In genomic region chr9:34459356-34459755, GRCh38 we compare ENCODE assay signal across 14 cellular contexts. TPM values are rescaled to one million over a fixed set of nuclear protein-coding genes. Genes with fewer than 3 reads are reported as not detected.
DNase-seq lines count a peak whose midpoint lies in the region; ATAC-seq lines count a peak whose summit lies in the region.
"Had no signal": no experiment of that assay in that cellular context is flagged by ENCODE, and none has a peak within 500 bp of the region (broad histone marks: within the 10 kb centered on the region; RNA-seq: fewer than 3 reads in every experiment).

No MANE protein-coding gene starts in this region.

- peaks cover 44% of the 10 kb centered on the region for H3K4me1 Mint-ChIP-seq in stimulated activated naive CD8-positive, alpha-beta T cell treated with anti-CD3 and anti-CD28 coated beads, Interleukin-15, Interleukin-2, amounts not matched to agents 100 ng/mL and 50 ng/mL, for 24 hours (ENCODE audit: low read depth)
- H3K4me1 Mint-ChIP-seq in activated T-helper 2 cell treated with anti-CD3 and anti-CD28 coated beads, Interferon-gamma antibody, Interleukin-2, Interleukin-4, amounts not matched to agents 10 μg/mL and 5 μg/mL and 100 μg/mL, durations not matched to agents 14 hours and 24 hours and 36 hours (ENCODE audit: low read depth), result peaks cover 43% of the 10 kb centered on the region
- H3K4me1 Mint-ChIP-seq in naive B cell, result peaks cover 27 to 40% (median 35%) of the 10 kb centered on the region in 3 donors

- no peaks in the 10 kb centered on the region for H3K9me3 Mint-ChIP-seq in stimulated activated naive CD8-positive, alpha-beta T cell treated with anti-CD3 and anti-CD28 coated beads, Interleukin-15, Interleukin-2, amounts not matched to agents 100 ng/mL and 50 ng/mL, for 24 hours
- H3K9me3 Mint-ChIP-seq in activated T-helper 2 cell treated with anti-CD3 and anti-CD28 coated beads, Interferon-gamma antibody, Interleukin-2, Interleukin-4, amounts not matched to agents 10 μg/mL and 5 μg/mL and 100 μg/mL, durations not matched to agents 14 hours and 24 hours and 36 hours, result no peaks in the 10 kb centered on the region
- H3K9me3 Mint-ChIP-seq in naive B cell, result peaks cover 0 to 1% (median 0%) of the 10 kb centered on the region in 7 donors
- H3K9me3 Mint-ChIP-seq: dendritic cell treated with granulocyte-macrophage colony-stimulating factor and Interleukin-4, amounts not matched to agents 40 ng/mL and 50 ng/mL, for 4 days had no signal

- H3K36me3 Mint-ChIP-seq in stimulated activated naive CD8-positive, alpha-beta T cell treated with anti-CD3 and anti-CD28 coated beads, Interleukin-15, Interleukin-2, amounts not matched to agents 100 ng/mL and 50 ng/mL, for 24 hours (ENCODE audit: low read depth), result peaks cover 4% of the 10 kb centered on the region
- H3K36me3 Mint-ChIP-seq in activated T-helper 2 cell treated with anti-CD3 and anti-CD28 coated beads, Interferon-gamma antibody, Interleukin-2, Interleukin-4, amounts not matched to agents 10 μg/mL and 5 μg/mL and 100 μg/mL, durations not matched to agents 14 hours and 24 hours and 36 hours (ENCODE audit: low read depth), result no peaks in the 10 kb centered on the region
- H3K36me3 Mint-ChIP-seq in naive B cell, result no peaks in the 10 kb centered on the region

- peaks cover 12% of the 10 kb centered on the region for H3K27me3 Mint-ChIP-seq in stimulated activated naive CD8-positive, alpha-beta T cell treated with anti-CD3 and anti-CD28 coated beads, Interleukin-15, Interleukin-2, amounts not matched to agents 100 ng/mL and 50 ng/mL, for 24 hours
- H3K27me3 Mint-ChIP-seq in activated T-helper 2 cell treated with anti-CD3 and anti-CD28 coated beads, Interferon-gamma antibody, Interleukin-2, Interleukin-4, amounts not matched to agents 10 μg/mL and 5 μg/mL and 100 μg/mL, durations not matched to agents 14 hours and 24 hours and 36 hours (ENCODE audit: low read depth), result peaks cover 17% of the 10 kb centered on the region
- H3K27me3 Mint-ChIP-seq in naive B cell, result peaks cover 10 to 20% (median 19%) of the 10 kb centered on the region in 3 donors

- peak overlapping the region; percentile 87 for H3K4me3 Mint-ChIP-seq in stimulated activated naive CD8-positive, alpha-beta T cell treated with anti-CD3 and anti-CD28 coated beads, Interleukin-15, Interleukin-2, amounts not matched to agents 100 ng/mL and 50 ng/mL, for 24 hours
- H3K4me3 Mint-ChIP-seq in activated T-helper 2 cell treated with anti-CD3 and anti-CD28 coated beads, Interferon-gamma antibody, Interleukin-2, Interleukin-4, amounts not matched to agents 10 μg/mL and 5 μg/mL and 100 μg/mL, durations not matched to agents 14 hours and 24 hours and 36 hours (ENCODE audit: low read depth), result peak overlapping the region; percentile 77
- H3K4me3 Mint-ChIP-seq in naive B cell, result peak overlapping the region; percentile 17 to 94 (median 88)

- H3K27ac Mint-ChIP-seq in stimulated activated naive CD8-positive, alpha-beta T cell treated with anti-CD3 and anti-CD28 coated beads, Interleukin-15, Interleukin-2, amounts not matched to agents 100 ng/mL and 50 ng/mL, for 24 hours, result peak overlapping the region; percentile 12
- no peak overlapping the region for H3K27ac Mint-ChIP-seq in activated T-helper 2 cell treated with anti-CD3 and anti-CD28 coated beads, Interferon-gamma antibody, Interleukin-2, Interleukin-4, amounts not matched to agents 10 μg/mL and 5 μg/mL and 100 μg/mL, durations not matched to agents 14 hours and 24 hours and 36 hours
- H3K27ac Mint-ChIP-seq in naive B cell, result peak overlapping the region in 4 of 6 donors; percentile 28 to 97 (median 75)

- intact Hi-C loops in activated T-helper 2 cell treated with anti-CD3 and anti-CD28 coated beads, Interferon-gamma antibody, Interleukin-2, Interleukin-4, amounts not matched to agents 10 μg/mL and 5 μg/mL and 100 μg/mL, durations not matched to agents 14 hours and 24 hours and 36 hours (cut with micrococcal nuclease), result loop anchor here (2.0 to 10.0 kb wide), 5 partner anchors 153 to 1165 kb away; partner anchors contain the start of genes ATOSB, DNAJB5, NFX1 and RPP25L

- no peak for DNase-seq in stimulated activated naive CD8-positive, alpha-beta T cell treated with anti-CD3 and anti-CD28 coated beads, Interleukin-15, Interleukin-2, amounts not matched to agents 100 U/mL and 50 U/mL, for 24 hours
- DNase-seq in activated T-helper 2 cell treated with anti-CD3 and anti-CD28 coated beads, Interferon-gamma antibody, Interleukin-2, Interleukin-4, amounts not matched to agents 10 μg/mL and 5 μg/mL and 100 μg/mL, durations not matched to agents 14 hours and 24 hours and 36 hours (ENCODE audit: low spot score), result no peak
- DNase-seq in naive B cell (no peak), D341Med (ENCODE audit: low spot score) (no peak)
- DNase-seq: KG1, midbrain, NCI-H2081, NCI-H748 treated with DMSO at 0.1 percent for 48 hours, upper lobe of left lung had no signal

- no peak for ATAC-seq in stimulated activated naive CD8-positive, alpha-beta T cell treated with anti-CD3 and anti-CD28 coated beads, Interleukin-15, Interleukin-2, amounts not matched to agents 100 U/mL and 50 U/mL, for 24 hours
- ATAC-seq in naive B cell (ENCODE audit: low read depth in 2 of 2) (no peak), HG03280 (IDR thresholded peaks at IDR 0.05; ENCODE audit: unreplicated experiment) (no peak), GM18861 (IDR thresholded peaks at IDR 0.05; ENCODE audit: unreplicated experiment) (no peak), GM18498 (IDR thresholded peaks at IDR 0.05; ENCODE audit: unreplicated experiment) (no peak)

RNA-seq across cellular contexts. Expression of gene DNAI1, which starts 0.8 kb away (rescaled TPM):
- not detected in 2 replicates for total RNA-seq in activated T-helper 2 cell treated with anti-CD3 and anti-CD28 coated beads, Interferon-gamma antibody, Interleukin-2, Interleukin-4, amounts not matched to agents 10 μg/mL and 5 μg/mL and 100 μg/mL, durations not matched to agents 14 hours and 24 hours and 36 hours
- not detected for polyA plus RNA-seq in naive B cell (ENCODE audit: low read depth in 6 of 6)

RNA-seq across cellular contexts. Expression of gene FAM219A, which starts 1.0 kb away (rescaled TPM):
- total RNA-seq in activated T-helper 2 cell treated with anti-CD3 and anti-CD28 coated beads, Interferon-gamma antibody, Interleukin-2, Interleukin-4, amounts not matched to agents 10 μg/mL and 5 μg/mL and 100 μg/mL, durations not matched to agents 14 hours and 24 hours and 36 hours, result 17.3 and 19.7 TPM in 2 replicates
- 1 to 10 TPM in 3 of 6 donors, under 1 TPM in 3; 0.80 to 1.5 (median 1.1) TPM for polyA plus RNA-seq in naive B cell (ENCODE audit: low read depth in 6 of 6)
